In the genomic region with DNA sequence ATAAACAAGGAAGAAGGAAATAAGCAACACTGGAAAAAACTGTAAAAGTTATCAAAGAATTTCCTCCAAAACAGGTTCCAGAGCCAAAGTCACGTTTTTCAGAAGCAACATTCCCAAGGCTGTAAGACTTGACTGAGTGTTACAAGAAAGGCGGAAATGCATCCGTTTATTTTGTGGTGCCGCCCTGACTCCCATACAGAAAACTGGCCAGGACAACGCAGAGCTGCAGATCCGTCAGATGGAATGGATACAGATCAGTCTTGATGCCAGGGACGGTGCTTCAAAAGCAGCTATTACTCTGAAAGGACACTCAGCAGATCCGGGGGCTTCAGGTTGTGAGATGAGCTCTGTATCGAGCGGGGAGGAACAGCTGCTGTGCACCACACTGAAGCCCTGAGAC, we compare ENCODE assay signal across 2 cellular contexts.
TF ChIP-seq lines count a peak whose summit lies in the region.

No MANE protein-coding gene starts in this region.

TF ChIP-seq in HepG2, 621 proteins besides CTCF, POLR2A, EP300 and RAD21:
- TF ChIP-seq KLF6 (CRISPR knock-in tag; IDR thresholded peaks at IDR 0.05) (no peak), SALL1 (CRISPR knock-in tag; IDR thresholded peaks at IDR 0.05) (no peak), TAF15 (IDR thresholded peaks at IDR 0.05; ENCODE audit: low read depth, low read length, poor library complexity, severe bottlenecking) (no peak), ZNF580 (CRISPR knock-in tag; IDR thresholded peaks at IDR 0.05; ENCODE audit: borderline replicate concordance, low read depth) (no peak), POLR2G (IDR thresholded peaks at IDR 0.05; ENCODE audit: low read depth, low read length) (no peak), ZNF501 (CRISPR knock-in tag; IDR thresholded peaks at IDR 0.05) (no peak), ZNF230 (CRISPR knock-in tag; IDR thresholded peaks at IDR 0.05) (no peak), HIVEP1 (CRISPR knock-in tag; IDR thresholded peaks at IDR 0.05) (no peak), ZFP36 (IDR thresholded peaks at IDR 0.05; ENCODE audit: borderline replicate concordance, low read depth, low read length, partially characterized antibody) (no peak), SSRP1 (CRISPR knock-in tag; IDR thresholded peaks at IDR 0.05) (no peak), ZNF33B (CRISPR knock-in tag; IDR thresholded peaks at IDR 0.05) (no peak)
- TF ChIP-seq, protein P1, sequence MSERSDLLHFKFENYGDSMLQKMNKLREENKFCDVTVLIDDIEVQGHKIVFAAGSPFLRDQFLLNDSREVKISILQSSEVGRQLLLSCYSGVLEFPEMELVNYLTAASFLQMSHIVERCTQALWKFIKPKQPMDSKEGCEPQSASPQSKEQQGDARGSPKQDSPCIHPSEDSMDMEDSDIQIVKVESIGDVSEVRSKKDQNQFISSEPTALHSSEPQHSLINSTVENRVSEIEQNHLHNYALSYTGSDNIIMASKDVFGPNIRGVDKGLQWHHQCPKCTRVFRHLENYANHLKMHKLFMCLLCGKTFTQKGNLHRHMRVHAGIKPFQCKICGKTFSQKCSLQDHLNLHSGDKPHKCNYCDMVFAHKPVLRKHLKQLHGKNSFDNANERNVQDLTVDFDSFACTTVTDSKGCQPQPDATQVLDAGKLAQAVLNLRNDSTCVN (CRISPR knock-in tag; IDR thresholded peaks at IDR 0.05; ENCODE audit: borderline replicate concordance) = no peak

TF ChIP-seq in K562, 482 proteins besides CTCF, POLR2A, EP300 and RAD21:
- peak; percentile 55; the same call in 1 of the 2 replicates for TF ChIP-seq EZH2 (IDR thresholded peaks at IDR 0.05; ENCODE audit: borderline replicate concordance, low read depth, low read length)
- no peak for TF ChIP-seq MBD2 (IDR thresholded peaks at IDR 0.05; ENCODE audit: borderline replicate concordance, low read depth)
